Comparison of ENCODE assay signal across 13 cellular contexts in the genomic region with DNA sequence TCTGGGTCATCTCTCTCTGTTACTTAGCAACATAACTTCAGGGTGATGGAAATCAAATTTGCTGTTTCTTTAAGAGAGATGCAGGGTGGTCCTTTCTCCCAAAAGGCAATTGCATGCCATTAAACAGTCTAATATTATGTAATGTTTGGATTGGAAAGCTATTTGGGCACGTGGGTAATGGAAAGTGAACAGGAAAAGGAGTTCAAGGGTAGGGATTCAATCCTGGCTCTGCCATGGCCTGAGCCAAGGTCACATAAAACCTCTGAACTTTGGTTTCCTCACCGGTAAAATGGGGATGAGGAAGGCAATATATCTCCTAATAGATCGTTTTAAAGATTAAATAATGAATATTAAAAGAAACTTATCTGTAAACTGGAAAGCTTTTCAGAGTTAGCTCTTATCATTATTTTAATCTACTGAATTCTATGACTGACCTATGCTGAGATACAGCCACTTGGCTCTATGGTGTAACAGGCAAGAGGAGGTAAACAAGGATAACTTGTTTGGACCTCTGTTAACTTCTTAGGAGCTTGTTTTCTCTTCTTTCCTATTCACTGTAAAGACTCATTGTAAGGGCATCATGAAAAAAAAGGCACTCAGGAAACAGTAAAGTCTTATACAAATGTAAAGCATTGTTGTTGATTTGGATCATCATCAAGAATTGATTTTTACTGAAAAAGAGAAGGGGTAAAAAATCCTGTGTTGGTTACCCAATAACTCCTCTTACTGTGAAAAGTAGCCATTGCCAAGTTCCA. TPM values are rescaled to one million over a fixed set of nuclear protein-coding genes. Genes with fewer than 3 reads are reported as not detected.
"Had no signal": no experiment of that assay in that cellular context is flagged by ENCODE, and none has a peak within 500 bp of the region (broad histone marks: within the 10 kb centered on the region; RNA-seq: fewer than 3 reads in every experiment).

No MANE protein-coding gene starts in this region.

- H3K9me3 Mint-ChIP-seq: activated naive CD4-positive, alpha-beta T cell treated with anti-CD3 and anti-CD28 coated beads, Interleukin-2, amount 10 ng/mL, durations not matched to agents 7 days and 5 days; activated T-helper 2 cell treated with anti-CD3 and anti-CD28 coated beads, Interferon-gamma antibody, Interleukin-2, Interleukin-4, amounts not matched to agents 10 μg/mL and 5 μg/mL and 100 μg/mL, durations not matched to agents 14 hours and 24 hours and 36 hours; stimulated activated naive B cell treated with anti-CD40 and anti-IgM and Interleukin-4, amounts not matched to agents 10 μg/mL and 1 μg/mL and 100 μg/mL, for 72 hours had no signal

- H3K4me3 ChIP-seq: cardiac muscle cell, dorsolateral prefrontal cortex, lower lobe of right lung had no signal

- H3K27ac ChIP-seq: cardiac muscle cell, dorsolateral prefrontal cortex, lower lobe of right lung, VCaP had no signal

- H3K27me3 Mint-ChIP-seq: activated naive CD4-positive, alpha-beta T cell treated with anti-CD3 and anti-CD28 coated beads, Interleukin-2, amount 10 ng/mL, durations not matched to agents 7 days and 5 days; type B pancreatic cell had no signal

- H3K4me1 Mint-ChIP-seq: activated naive CD4-positive, alpha-beta T cell treated with anti-CD3 and anti-CD28 coated beads, Interleukin-2, amount 10 ng/mL, durations not matched to agents 7 days and 5 days; stimulated activated naive B cell treated with anti-CD40 and anti-IgM and Interleukin-4, amounts not matched to agents 10 μg/mL and 1 μg/mL and 100 μg/mL, for 72 hours had no signal

- H3K4me3 Mint-ChIP-seq: activated naive CD4-positive, alpha-beta T cell treated with anti-CD3 and anti-CD28 coated beads, Interleukin-2, amount 10 ng/mL, durations not matched to agents 7 days and 5 days; nephron; stimulated activated naive B cell treated with anti-CD40 and anti-IgM and Interleukin-4, amounts not matched to agents 10 μg/mL and 1 μg/mL and 100 μg/mL, for 72 hours; type B pancreatic cell had no signal

- H3K9me3 ChIP-seq: lower lobe of right lung, SK-N-SH had no signal

- H3K27me3 ChIP-seq: cardiac muscle cell, dorsolateral prefrontal cortex had no signal

- H3K27ac Mint-ChIP-seq: activated naive CD4-positive, alpha-beta T cell treated with anti-CD3 and anti-CD28 coated beads, Interleukin-2, amount 10 ng/mL, durations not matched to agents 7 days and 5 days; activated T-helper 2 cell treated with anti-CD3 and anti-CD28 coated beads, Interferon-gamma antibody, Interleukin-2, Interleukin-4, amounts not matched to agents 10 μg/mL and 5 μg/mL and 100 μg/mL, durations not matched to agents 14 hours and 24 hours and 36 hours; stimulated activated naive B cell treated with anti-CD40 and anti-IgM and Interleukin-4, amounts not matched to agents 10 μg/mL and 1 μg/mL and 100 μg/mL, for 72 hours; type B pancreatic cell had no signal

- H3K4me1 ChIP-seq: lower lobe of right lung had no signal

- H3K36me3 ChIP-seq: cardiac muscle cell, lower lobe of right lung had no signal

RNA-seq across cellular contexts. Expression of a gene that starts 55.7 kb away (rescaled TPM):
- total RNA-seq: activated T-helper 2 cell treated with anti-CD3 and anti-CD28 coated beads, Interferon-gamma antibody, Interleukin-2, Interleukin-4, amounts not matched to agents 10 μg/mL and 5 μg/mL and 100 μg/mL, durations not matched to agents 14 hours and 24 hours and 36 hours; cardiac muscle cell; kidney epithelial cell; pulmonary artery endothelial cell; T-helper 1 cell treated with Interleukin-12 subunit alpha and Interleukin-12 subunit beta and Interleukin-4 antibody, amounts not matched to agents 30 ng/mL and 1 ng/mL, for 36 hours had no signal
- polyA plus RNA-seq: cardiac muscle cell, SK-N-SH had no signal
